29 cellular contexts compared by ENCODE assay signal in the genomic region with DNA sequence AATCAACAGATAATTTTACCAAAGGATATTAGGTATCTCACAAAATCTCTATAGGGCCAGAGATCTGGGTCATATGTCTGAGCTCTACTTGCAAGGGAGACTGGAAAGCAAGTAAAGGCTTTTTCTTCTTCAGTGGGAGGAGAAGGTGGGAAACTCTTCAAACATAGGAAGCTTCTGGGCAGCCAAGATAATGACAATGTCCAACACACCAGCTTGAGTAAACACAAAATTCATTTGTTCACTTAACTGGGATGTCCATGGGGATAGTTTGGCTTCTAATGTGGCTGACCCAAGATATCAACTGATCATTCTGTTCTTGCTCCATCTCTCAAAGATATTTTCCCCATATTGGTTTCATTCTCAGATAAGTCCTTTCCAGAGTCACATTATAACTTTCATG. TPM values are rescaled to one million over a fixed set of nuclear protein-coding genes. Genes with fewer than 3 reads are reported as not detected.
A peak's percentile ranks its signal among the peaks of the same experiment; 100 is the strongest.
DNase-seq lines count a peak whose midpoint lies in the region; ATAC-seq, FAIRE-seq and TF ChIP-seq lines count a peak whose summit lies in the region.
"Had no signal": no experiment of that assay in that cellular context is flagged by ENCODE, and none has a peak within 500 bp of the region (broad histone marks: within the 10 kb centered on the region; RNA-seq: fewer than 3 reads in every experiment).

No MANE protein-coding gene starts in this region.

- H3K27ac ChIP-seq in K562 (ENCODE audit: extremely low read depth, low read depth, low read length): peak overlapping the region; percentile 11; the same call in 2 of the 3 replicates
- H3K27ac ChIP-seq: BLaER1 had no signal

- no peaks in the 10 kb centered on the region for H3K79me2 ChIP-seq in K562 (ENCODE audit: control insufficient read depth, insufficient read depth, low read length)

- TF ChIP-seq RAD21 in K562 (CRISPR knock-in tag; conservative IDR thresholded peaks at IDR 0.05 in 1 of 2, IDR thresholded peaks at IDR 0.05 in 1 of 2): no peak

- ATAC-seq in K562: peak; percentile 58
- ATAC-seq: GM12878 had no signal

- H3K4me3 ChIP-seq in K562: no peak overlapping the region
- H3K4me3 ChIP-seq: BLaER1, GM12878 had no signal

- H3K4me2 ChIP-seq in K562 (ENCODE audit: insufficient read depth, low read length): no peak overlapping the region
- H3K4me2 ChIP-seq: BLaER1 had no signal

- in situ Hi-C loops in K562 (cut with MboI): no loop called here

- CTCF ChIA-PET in K562 (lab: Yijun Ruan, JAX; ENCODE audit: low intra/inter-chr PET ratio): no interaction called here

- intact Hi-C loops in K562 (cut with micrococcal nuclease): no loop called here

- no peak for TF ChIP-seq POLR2A in K562 (conservative IDR thresholded peaks at IDR 0.05)

- H3K4me1 ChIP-seq in K562 (replicated peaks in 1 of 2; ENCODE audit: control insufficient read depth in 2 of 2, insufficient read depth in 2 of 2, low read length in 2 of 2): peaks cover 0 to 19% of the 10 kb centered on the region in 2 experiments; a peak in 3 of 5 replicates
- H3K4me1 ChIP-seq: BLaER1 had no signal

- peak; percentile 67 for FAIRE-seq in K562 (lab: Jason Lieb, UNC)
- FAIRE-seq in HTR-8/SVneo (lab: Jason Lieb, UNC): no peak
- FAIRE-seq: A204.1, GM12878, GM12892, GM18507 had no signal

- no peak overlapping the region for H2AFZ ChIP-seq in K562 (ENCODE audit: low read depth, low read length)

- H3K9me1 ChIP-seq in K562 (ENCODE audit: control insufficient read depth, insufficient read depth, low read length): no peaks in the 10 kb centered on the region

- no peaks in the 10 kb centered on the region for H3K27me3 ChIP-seq in K562 (ENCODE audit: control insufficient read depth in 2 of 2, insufficient read depth in 2 of 2, low read length in 2 of 2)
- H3K27me3 ChIP-seq: BE2C, BLaER1 had no signal

- no peaks in the 10 kb centered on the region for H3K9me3 ChIP-seq in K562 (replicated peaks; ENCODE audit: control insufficient read depth, insufficient read depth, low read depth, low read length)
- H3K9me3 ChIP-seq: BE2C, BLaER1 had no signal

- no peaks in the 10 kb centered on the region; the same call in 2 of the 3 replicates for H3K36me3 ChIP-seq in K562 (ENCODE audit: control insufficient read depth, insufficient read depth, low read length)
- H3K36me3 ChIP-seq: BE2C, BLaER1 had no signal

- no peak for TF ChIP-seq CTCF in K562 (IDR thresholded peaks at IDR 0.05 in 2 of 3, conservative IDR thresholded peaks at IDR 0.05 in 1 of 3; ENCODE audit: insufficient read depth in 2 of 3, low read depth in 1 of 3, low read length in 3 of 3)

- no peaks in the 10 kb centered on the region for H4K20me1 ChIP-seq in K562 (replicated peaks; ENCODE audit: control insufficient read depth, insufficient read depth, low read length)
- H4K20me1 ChIP-seq: BLaER1 had no signal

- POLR2A ChIA-PET in K562 (lab: Yijun Ruan, JAX): interaction anchor here (0.5 to 1.2 kb wide), 5 partner anchors 9 to 180 kb away, joined by 3 to 4 read pairs (median 3); no protein-coding TSS in a partner anchor

- peak; percentile 63; the same call in 1 of the 2 replicates for TF ChIP-seq EP300 in K562 (IDR thresholded peaks at IDR 0.05; ENCODE audit: low read length)

- H3K9ac ChIP-seq in K562 (ENCODE audit: insufficient read depth in 1 of 2, low read depth in 2 of 2, low read length in 2 of 2): no peak overlapping the region
- H3K9ac ChIP-seq: BLaER1 had no signal

- no TSS peak for BruUV-seq in K562 (replicated peaks; lab: Mats Ljungman, UMichigan)

- DNase-seq in OCI-M1 (lab: John Stamatoyannopoulos, UW): peak; percentile 70
- DNase-seq in OCI-M2 (lab: John Stamatoyannopoulos, UW; ENCODE audit: unreplicated experiment): peak; percentile 7
- peak in 2 of 4 experiments; percentile 43 to 74 for DNase-seq in K562 (ENCODE audit: extremely low read depth in 1 of 4, low spot score in 3 of 4)
- DNase-seq in NCI-H524 (lab: John Stamatoyannopoulos, UW): no peak
- no peak for DNase-seq in HTR-8/SVneo (ENCODE audit: insufficient read length, low spot score)
- DNase-seq: 8988T; ACHN; BE2C; C1 segment of cervical spinal cord; CD4-positive, alpha-beta memory T cell; CD4-positive, CD25-positive, alpha-beta regulatory T cell; CD8-positive, alpha-beta memory T cell; COR-L47; DMS 273 treated with DMSO at 0.1 percent for 48 hours; DMS153; DMS53; DMS79; DND-41; EL; GDM1 had no signal

TF ChIP-seq in K562, 482 proteins besides CTCF, POLR2A, EP300 and RAD21 (continues in another document):
- TF ChIP-seq HDAC1 (IDR thresholded peaks at IDR 0.05): no peak
- TF ChIP-seq ZNF24 (IDR thresholded peaks at IDR 0.05): peak; percentile 96
- TF ChIP-seq TRIM24 (IDR thresholded peaks at IDR 0.05): peak in 1 of 2 experiments; percentile 58; a peak in 1 of 4 replicates
- TF ChIP-seq ELF1 (tag; IDR thresholded peaks at IDR 0.05): no peak
- TF ChIP-seq HMG20A (CRISPR knock-in tag; conservative IDR thresholded peaks at IDR 0.05): no peak
- TF ChIP-seq DPF2 (IDR thresholded peaks at IDR 0.05): peak; percentile 68
- TF ChIP-seq, protein P1, sequence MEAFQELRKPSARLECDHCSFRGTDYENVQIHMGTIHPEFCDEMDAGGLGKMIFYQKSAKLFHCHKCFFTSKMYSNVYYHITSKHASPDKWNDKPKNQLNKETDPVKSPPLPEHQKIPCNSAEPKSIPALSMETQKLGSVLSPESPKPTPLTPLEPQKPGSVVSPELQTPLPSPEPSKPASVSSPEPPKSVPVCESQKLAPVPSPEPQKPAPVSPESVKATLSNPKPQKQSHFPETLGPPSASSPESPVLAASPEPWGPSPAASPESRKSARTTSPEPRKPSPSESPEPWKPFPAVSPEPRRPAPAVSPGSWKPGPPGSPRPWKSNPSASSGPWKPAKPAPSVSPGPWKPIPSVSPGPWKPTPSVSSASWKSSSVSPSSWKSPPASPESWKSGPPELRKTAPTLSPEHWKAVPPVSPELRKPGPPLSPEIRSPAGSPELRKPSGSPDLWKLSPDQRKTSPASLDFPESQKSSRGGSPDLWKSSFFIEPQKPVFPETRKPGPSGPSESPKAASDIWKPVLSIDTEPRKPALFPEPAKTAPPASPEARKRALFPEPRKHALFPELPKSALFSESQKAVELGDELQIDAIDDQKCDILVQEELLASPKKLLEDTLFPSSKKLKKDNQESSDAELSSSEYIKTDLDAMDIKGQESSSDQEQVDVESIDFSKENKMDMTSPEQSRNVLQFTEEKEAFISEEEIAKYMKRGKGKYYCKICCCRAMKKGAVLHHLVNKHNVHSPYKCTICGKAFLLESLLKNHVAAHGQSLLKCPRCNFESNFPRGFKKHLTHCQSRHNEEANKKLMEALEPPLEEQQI (IDR thresholded peaks at IDR 0.05): peak; percentile 45; the same call in 1 of the 2 replicates
- TF ChIP-seq SMARCE1 (IDR thresholded peaks at IDR 0.05): peak; percentile 61; the same call in 1 of the 2 replicates
- TF ChIP-seq TEAD4 (IDR thresholded peaks at IDR 0.05; ENCODE audit: low read length): peak; percentile 74
- TF ChIP-seq TEAD4 (CRISPR knock-in tag; IDR thresholded peaks at IDR 0.05; ENCODE audit: borderline replicate concordance): no peak
- TF ChIP-seq POLR2AphosphoS5 (IDR thresholded peaks at IDR 0.05; ENCODE audit: control insufficient read depth, insufficient read depth, low read depth, low read length): peak; percentile 47; the same call in 1 of the 2 replicates
- peak in 1 of 2 experiments; percentile 34; a peak in 1 of 4 replicates for TF ChIP-seq KDM1A (IDR thresholded peaks at IDR 0.05)
- TF ChIP-seq EHMT2 (IDR thresholded peaks at IDR 0.05): peak; percentile 80
- peak; percentile 91 for TF ChIP-seq ZNF75A (CRISPR knock-in tag; IDR thresholded peaks at IDR 0.05)
- TF ChIP-seq NCOR1 (IDR thresholded peaks at IDR 0.05): peak; percentile 81
- no peak for TF ChIP-seq ZC3H8 (IDR thresholded peaks at IDR 0.05)
- TF ChIP-seq NBN (IDR thresholded peaks at IDR 0.05; ENCODE audit: low read depth): 0 out of 2 replicates have a peak, but pooled peaks have one; percentile 66
- TF ChIP-seq, protein P2, sequence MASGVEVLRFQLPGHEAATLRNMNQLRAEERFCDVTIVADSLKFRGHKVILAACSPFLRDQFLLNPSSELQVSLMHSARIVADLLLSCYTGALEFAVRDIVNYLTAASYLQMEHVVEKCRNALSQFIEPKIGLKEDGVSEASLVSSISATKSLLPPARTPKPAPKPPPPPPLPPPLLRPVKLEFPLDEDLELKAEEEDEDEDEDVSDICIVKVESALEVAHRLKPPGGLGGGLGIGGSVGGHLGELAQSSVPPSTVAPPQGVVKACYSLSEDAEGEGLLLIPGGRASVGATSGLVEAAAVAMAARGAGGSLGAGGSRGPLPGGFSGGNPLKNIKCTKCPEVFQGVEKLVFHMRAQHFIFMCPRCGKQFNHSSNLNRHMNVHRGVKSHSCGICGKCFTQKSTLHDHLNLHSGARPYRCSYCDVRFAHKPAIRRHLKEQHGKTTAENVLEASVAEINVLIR (CRISPR knock-in tag; IDR thresholded peaks at IDR 0.05): no peak
- no peak for TF ChIP-seq BRCA1 (IDR thresholded peaks at IDR 0.05)
- no peak for TF ChIP-seq BRCA1 (CRISPR knock-in tag; IDR thresholded peaks at IDR 0.05)
- TF ChIP-seq SMARCA4 (IDR thresholded peaks at IDR 0.05): peak; percentile 71
- peak; percentile 31; the same call in 1 of the 2 replicates for TF ChIP-seq NFIC (IDR thresholded peaks at IDR 0.05)
- peak; percentile 80 for TF ChIP-seq TCF3 (CRISPR knock-in tag; IDR thresholded peaks at IDR 0.05)
- TF ChIP-seq CBFA2T3 (IDR thresholded peaks at IDR 0.05): peak; percentile 89
- TF ChIP-seq ARID1B (IDR thresholded peaks at IDR 0.05): peak; percentile 89

RNA-seq across cellular contexts. Expression of a gene that starts 37.4 kb away (rescaled TPM):
- 10.3 and 25.0 TPM in 2 replicates for total RNA-seq in K562 (2011; cell fraction: chromatin; rRNA removed; ENCODE audit: low replicate concordance)
- 3.0 and 4.3 TPM in 2 replicates for total RNA-seq in K562 (2011; cell fraction: nucleolus; rRNA removed)
- 25.1 and 45.6 TPM in 2 replicates for total RNA-seq in K562 (2011; cell fraction: nucleoplasm; rRNA removed)
- 0.86 and 0.90 TPM in 2 replicates for total RNA-seq in K562 (2014; rRNA removed)
- total RNA-seq in K562 (2014; rRNA removed; fragmentation: Illumina TruSeq; extraction: Trizol): 2.3 and 2.8 TPM in 2 replicates
- 2.2 and 2.4 TPM in 2 replicates for total RNA-seq in K562 (2015; rRNA removed; fragmentation: Illumina TruSeq; extraction: Trizol)
- 1.6 and 2.3 TPM in 2 replicates for total RNA-seq in K562 (2021)
- 1.8 and 1.9 TPM in 2 replicates for polyA plus RNA-seq in K562 (2011; rRNA removed)
- 1.7 and 3.0 TPM in 2 replicates for polyA plus RNA-seq in K562 (2011; cell fraction: cytosol; rRNA removed)
- polyA plus RNA-seq in K562 (2011; cell fraction: nucleus; rRNA removed): 4.8 and 11.5 TPM in 2 replicates
- polyA plus RNA-seq in K562 (2012): 2.0 and 2.5 TPM in 2 replicates
- polyA plus RNA-seq in K562 (2014; fragmentation: Illumina TruSeq; extraction: Trizol): 3.0 and 3.1 TPM in 2 replicates
- 1 to 10 TPM; 1.7 to 2.0 TPM for polyA plus RNA-seq in K562 (2014; fragmentation: Nextera tagmentation; extraction: Ambion mirVana)
- polyA plus RNA-seq in K562 (2014; rRNA removed): 1.5 and 1.9 TPM in 2 replicates
- polyA minus RNA-seq in K562 (2011; rRNA and poly(A)+ RNA removed): 4.9 and 9.8 TPM in 2 replicates
- polyA minus RNA-seq in K562 (2011; cell fraction: cytosol; rRNA and poly(A)+ RNA removed): 0.36 and 1.5 TPM in 2 replicates
- 3.2 and 5.7 TPM in 2 replicates for polyA minus RNA-seq in K562 (2011; cell fraction: nucleus; rRNA and poly(A)+ RNA removed)
- total RNA-seq: A673; CD4-positive, alpha-beta memory T cell; CD4-positive, CD25-positive, alpha-beta regulatory T cell; CD8-positive, alpha-beta memory T cell; G401; GM12878 had no signal
- polyA plus RNA-seq: AG04450; CD14-positive monocyte; CD4-positive, alpha-beta memory T cell; CD4-positive, CD25-positive, alpha-beta regulatory T cell; CD8-positive, alpha-beta memory T cell had no signal

Comparison
In these comparisons a context has a peak if more than half of its experiments do, and no peak if none do; other contexts are left out.
1. DNase-seq: peak in OCI-M1 (single experiment) and OCI-M2 (single experiment); none in NCI-H524 (0 of 2) and HTR-8/SVneo (single experiment).